Comparison of ENCODE assay signal across 1 cellular context in genomic region chr14:23579739-23580138, GRCh38.
A peak's percentile ranks its signal among the peaks of the same experiment; 100 is the strongest.
TF ChIP-seq lines count a peak whose summit lies in the region.

No MANE protein-coding gene starts in this region.

TF ChIP-seq in HepG2, 621 proteins besides CTCF, POLR2A, EP300 and RAD21:
- peak; percentile 9 for TF ChIP-seq HNRNPK (IDR thresholded peaks at IDR 0.05; ENCODE audit: low read depth, low read length, poor library complexity, severe bottlenecking)
- no peak for TF ChIP-seq THRA (CRISPR knock-in tag; IDR thresholded peaks at IDR 0.05; ENCODE audit: borderline replicate concordance)
- TF ChIP-seq SMYD3 (CRISPR knock-in tag; IDR thresholded peaks at IDR 0.05), result no peak
- TF ChIP-seq ZNF629 (CRISPR knock-in tag; conservative IDR thresholded peaks at IDR 0.05), result peak; percentile 94
- 0 out of 2 replicates have a peak, but pooled peaks have one; percentile 4 for TF ChIP-seq ZNF543 (CRISPR knock-in tag; IDR thresholded peaks at IDR 0.05)
- peak; percentile 14 for TF ChIP-seq YY1 (IDR thresholded peaks at IDR 0.05; ENCODE audit: insufficient read depth, insufficient replicate concordance, low read depth, low read length)
- no peak for TF ChIP-seq ZNF616 (CRISPR knock-in tag; IDR thresholded peaks at IDR 0.05; ENCODE audit: low read depth)
- peak; percentile 85 for TF ChIP-seq ZMYM3 (CRISPR knock-in tag; IDR thresholded peaks at IDR 0.05)
- TF ChIP-seq ZNF276 (CRISPR knock-in tag; IDR thresholded peaks at IDR 0.05; ENCODE audit: low read depth), result no peak
- TF ChIP-seq CHD4 (IDR thresholded peaks at IDR 0.05; ENCODE audit: borderline replicate concordance, low read length), result peak; percentile 76
- TF ChIP-seq ADNP (CRISPR knock-in tag; IDR thresholded peaks at IDR 0.05), result peak; percentile 49; the same call in 1 of the 2 replicates
TF ChIP-seq in HepG2: peak in this region for 7.
